ENCODE assay signal across 27 cellular contexts in the genomic region with DNA sequence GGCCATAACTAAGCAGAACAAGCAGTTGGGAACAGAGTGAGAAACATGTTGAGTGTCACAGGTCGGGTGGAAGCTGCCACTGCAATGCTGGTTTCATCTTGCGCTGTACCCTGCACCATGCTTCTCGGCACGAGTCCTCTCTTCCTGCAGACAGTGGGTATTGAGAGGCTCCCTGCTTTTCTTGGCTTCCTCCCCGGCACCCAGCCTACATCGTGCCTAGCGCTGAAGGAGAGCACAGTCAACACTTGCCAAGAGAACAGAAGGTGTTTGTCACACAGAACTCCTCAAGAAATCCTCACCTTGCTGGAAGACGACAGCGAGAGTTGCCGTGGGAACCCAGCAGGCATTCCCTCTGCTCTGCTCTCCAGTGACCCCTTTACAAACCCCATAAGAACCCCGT.
"Had no signal": no experiment of that assay in that cellular context is flagged by ENCODE, and none has a peak within 500 bp of the region (broad histone marks: within the 10 kb centered on the region; RNA-seq: fewer than 3 reads in every experiment).

No MANE protein-coding gene starts in this region.

- H3K27ac ChIP-seq: epithelial cell of prostate, esophagus squamous epithelium, left ventricle myocardium inferior, pancreas, stomach, suprapubic skin, tibial artery, upper lobe of right lung had no signal

- H3K27ac Mint-ChIP-seq: activated CD4-positive, alpha-beta memory T cell treated with anti-CD3 and anti-CD28 coated beads for 36 hours; activated CD4-positive, alpha-beta T cell treated with anti-CD3 and anti-CD28 coated beads, Interleukin-2, amount 10 ng/mL, durations not matched to agents 24 days and 14 days; activated T-cell treated with anti-CD3 and anti-CD28 coated beads, Interleukin-2, amount 50 U/mL, for 24 hours; nephron; stimulated activated naive B cell treated with anti-CD40 and anti-IgM and Interleukin-4, amounts not matched to agents 10 μg/mL and 1 μg/mL and 100 μg/mL, for 72 hours; T-helper 1 cell treated with Interleukin-12 subunit alpha and Interleukin-12 subunit beta and Interleukin-4 antibody, amounts not matched to agents 30 μg/mL and 1 μg/mL, for 36 hours had no signal

- DNase-seq: activated CD4-positive, alpha-beta memory T cell treated with anti-CD3 and anti-CD28 coated beads for 36 hours; activated CD4-positive, alpha-beta T cell treated with anti-CD3 and anti-CD28 coated beads, Interleukin-2, amount 10 ng/mL, durations not matched to agents 24 days and 14 days; activated CD4-positive, CD25-positive, alpha-beta regulatory T cell treated with anti-CD3 and anti-CD28 coated beads, Interleukin-2, amount 50 U/mL, for 72 hours; activated CD8-positive, alpha-beta memory T cell treated with anti-CD3 and anti-CD28 coated beads, Interleukin-2, amount 50 U/mL, for 48 hours; activated gamma-delta T cell treated with Interleukin-2 at 50 U/mL for 16 hours; activated naive CD4-positive, alpha-beta T cell treated with anti-CD3 and anti-CD28 coated beads, Interleukin-2, amount 50 U/mL, for 16 hours; activated T-cell treated with anti-CD3 and anti-CD28 coated beads, Interleukin-2, amount 50 U/mL, for 24 hours; esophagus squamous epithelium; foreskin melanocyte; islet precursor cell; left ventricle myocardium inferior; right cardiac atrium; stimulated activated CD4-positive, alpha-beta T cell treated with anti-CD3 and anti-CD28 coated beads, Interleukin-15, amount 100 ng/mL, for 24 hours; stimulated activated CD4-positive, alpha-beta T cell treated with anti-CD3 and anti-CD28 coated beads, Interleukin-2, amount 100 ng/mL, for 24 hours; stimulated activated naive B cell treated with anti-CD40 and anti-IgM and Interleukin-4, amounts not matched to agents 10 μg/mL and 1 μg/mL and 100 μg/mL, for 72 hours; stomach; SW 1271; T-helper 9 cell; tibial artery; upper lobe of right lung had no signal

- H3K36me3 Mint-ChIP-seq: activated CD4-positive, alpha-beta memory T cell treated with anti-CD3 and anti-CD28 coated beads for 36 hours; stimulated activated naive B cell treated with anti-CD40 and anti-IgM and Interleukin-4, amounts not matched to agents 10 μg/mL and 1 μg/mL and 100 μg/mL, for 72 hours had no signal

- H3K27me3 ChIP-seq: esophagus squamous epithelium, pancreas, stomach, suprapubic skin, tibial artery, upper lobe of right lung had no signal

- H3K4me1 ChIP-seq: esophagus squamous epithelium, left ventricle myocardium inferior, pancreas, stomach, suprapubic skin, tibial artery, upper lobe of right lung had no signal

- H3K9me3 Mint-ChIP-seq: activated CD4-positive, alpha-beta memory T cell treated with anti-CD3 and anti-CD28 coated beads for 36 hours; activated CD4-positive, alpha-beta T cell treated with anti-CD3 and anti-CD28 coated beads, Interleukin-2, amount 10 ng/mL, durations not matched to agents 24 days and 14 days; activated T-cell treated with anti-CD3 and anti-CD28 coated beads, Interleukin-2, amount 50 U/mL, for 24 hours; nephron; T-helper 1 cell treated with Interleukin-12 subunit alpha and Interleukin-12 subunit beta and Interleukin-4 antibody, amounts not matched to agents 30 μg/mL and 1 μg/mL, for 36 hours had no signal

- H3K4me3 ChIP-seq: esophagus squamous epithelium, left ventricle myocardium inferior, lung, pancreas, stomach, suprapubic skin, tibial artery, upper lobe of right lung had no signal

- ATAC-seq: right cardiac atrium; stimulated activated naive B cell treated with anti-CD40 and anti-IgM and Interleukin-4, amounts not matched to agents 10 μg/mL and 1 μg/mL and 100 μg/mL, for 72 hours; upper lobe of right lung had no signal

- H3K4me1 Mint-ChIP-seq: activated CD4-positive, alpha-beta T cell treated with anti-CD3 and anti-CD28 coated beads, Interleukin-2, amount 10 ng/mL, durations not matched to agents 24 days and 14 days; nephron; stimulated activated naive B cell treated with anti-CD40 and anti-IgM and Interleukin-4, amounts not matched to agents 10 μg/mL and 1 μg/mL and 100 μg/mL, for 72 hours had no signal

- H3K36me3 ChIP-seq: left ventricle myocardium inferior, WERI-Rb-1 had no signal

- H3K4me3 Mint-ChIP-seq: activated CD4-positive, alpha-beta memory T cell treated with anti-CD3 and anti-CD28 coated beads for 36 hours; activated CD4-positive, alpha-beta T cell treated with anti-CD3 and anti-CD28 coated beads, Interleukin-2, amount 10 ng/mL, durations not matched to agents 24 days and 14 days; activated T-cell treated with anti-CD3 and anti-CD28 coated beads, Interleukin-2, amount 50 U/mL, for 24 hours; nephron; stimulated activated naive B cell treated with anti-CD40 and anti-IgM and Interleukin-4, amounts not matched to agents 10 μg/mL and 1 μg/mL and 100 μg/mL, for 72 hours; T-helper 1 cell treated with Interleukin-12 subunit alpha and Interleukin-12 subunit beta and Interleukin-4 antibody, amounts not matched to agents 30 μg/mL and 1 μg/mL, for 36 hours had no signal

- H3K9me3 ChIP-seq: esophagus squamous epithelium, left ventricle myocardium inferior, pancreas, stomach, suprapubic skin, tibial artery, upper lobe of right lung had no signal

- H3K27me3 Mint-ChIP-seq: activated CD4-positive, alpha-beta memory T cell treated with anti-CD3 and anti-CD28 coated beads for 36 hours; activated CD4-positive, alpha-beta T cell treated with anti-CD3 and anti-CD28 coated beads, Interleukin-2, amount 10 ng/mL, durations not matched to agents 24 days and 14 days; stimulated activated naive B cell treated with anti-CD40 and anti-IgM and Interleukin-4, amounts not matched to agents 10 μg/mL and 1 μg/mL and 100 μg/mL, for 72 hours had no signal
